ENCODE assay signal across 12 cellular contexts in the genomic region with DNA sequence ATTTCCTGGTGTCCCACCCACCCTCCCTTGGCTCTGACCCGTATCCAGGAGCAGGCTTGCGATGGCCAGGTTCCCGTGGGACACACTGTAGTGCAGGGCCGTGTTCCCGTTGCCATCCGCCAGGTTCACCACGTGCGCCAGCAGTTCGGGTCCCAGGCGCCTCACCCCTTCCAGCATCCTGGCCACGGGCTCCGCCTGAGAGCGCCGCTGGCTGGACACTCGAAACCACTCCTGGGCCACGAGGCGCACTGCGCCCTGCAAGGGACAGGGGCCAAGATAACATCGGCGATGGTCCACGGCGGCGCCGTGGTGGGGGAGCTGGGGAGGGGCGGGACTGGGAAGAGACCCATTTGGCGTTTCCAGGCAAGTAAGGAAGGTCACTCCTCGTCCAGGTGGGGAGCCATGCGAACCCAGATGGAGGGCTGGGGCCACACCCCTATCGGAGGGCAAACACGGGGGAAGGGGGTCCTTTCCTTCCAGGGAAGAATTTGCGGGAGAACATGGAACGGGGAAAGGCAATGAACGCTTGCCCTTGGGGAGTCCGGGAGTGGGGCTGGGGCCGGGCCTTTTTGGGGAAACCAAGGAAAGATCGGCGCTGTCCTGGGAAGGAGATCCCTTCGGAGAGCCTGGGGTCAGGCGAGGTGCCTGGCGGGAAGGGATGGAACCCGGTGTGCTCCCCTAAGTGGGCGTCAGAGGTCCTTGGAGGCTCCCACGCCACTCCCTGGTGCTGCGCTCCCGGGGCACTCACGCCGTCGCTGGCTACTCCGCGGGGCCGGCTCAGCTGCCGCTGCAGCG. TPM values are rescaled to one million over a fixed set of nuclear protein-coding genes. Genes with fewer than 3 reads are reported as not detected.
DNase-seq lines count a peak whose midpoint lies in the region; TF ChIP-seq lines count a peak whose summit lies in the region.
"Had no signal": no experiment of that assay in that cellular context is flagged by ENCODE, and none has a peak within 500 bp of the region (broad histone marks: within the 10 kb centered on the region; RNA-seq: fewer than 3 reads in every experiment).

No MANE protein-coding gene starts in this region.

- H3K27me3 ChIP-seq in breast epithelium (peaks cover 10 to 35% of the 10 kb centered on the region in 2 donors), hepatocyte (peaks cover 32% of the 10 kb centered on the region)

- H3K9me2 ChIP-seq in hepatocyte (replicated peaks; ENCODE audit: insufficient read depth), result no peaks in the 10 kb centered on the region

- peaks cover 7 to 8% of the 10 kb centered on the region in 2 donors for H3K4me1 ChIP-seq in breast epithelium
- H3K4me1 ChIP-seq in hepatocyte (ENCODE audit: insufficient read depth), result peaks cover 10% of the 10 kb centered on the region

- H3K4me3 Mint-ChIP-seq in MCF 10A (ENCODE audit: unreplicated experiment) (no peak overlapping the region), type B pancreatic cell (peak overlapping the region; percentile 45)
- H3K4me3 Mint-ChIP-seq: activated naive CD4-positive, alpha-beta T cell treated with anti-CD3 and anti-CD28 coated beads for 36 hours had no signal

- intact Hi-C loops in breast epithelium (cut with DNase I; ENCODE audit: low total_unique reads) (no loop called here), MCF 10A (cut with micrococcal nuclease) (no loop called here)

- peak overlapping the region; percentile 72 for H3K4me2 ChIP-seq in hepatocyte

- H3K79me2 ChIP-seq in hepatocyte, result no peaks in the 10 kb centered on the region

- 27% methylated on average over 44 of the region's 53 CpGs for WGBS in hepatocyte (ENCODE audit: low lambda C conversion rate, missing lambda C conversion rate)

- H3K9me3 Mint-ChIP-seq in MCF 10A (ENCODE audit: unreplicated experiment) (no peaks in the 10 kb centered on the region), type B pancreatic cell (no peaks in the 10 kb centered on the region)
- H3K9me3 Mint-ChIP-seq: activated naive CD4-positive, alpha-beta T cell treated with anti-CD3 and anti-CD28 coated beads for 36 hours had no signal

- H3K36me3 ChIP-seq in breast epithelium, result no peaks in the 10 kb centered on the region
- no peaks in the 10 kb centered on the region for H3K36me3 ChIP-seq in hepatocyte (replicated peaks; ENCODE audit: insufficient read depth, low read depth)
- H3K36me3 ChIP-seq: cardiac muscle cell, thoracic aorta had no signal

- no peak overlapping the region for H3K27ac Mint-ChIP-seq in MCF 10A (ENCODE audit: low read depth, unreplicated experiment)
- no peak overlapping the region for H3K27ac Mint-ChIP-seq in type B pancreatic cell
- H3K27ac Mint-ChIP-seq: activated naive CD4-positive, alpha-beta T cell treated with anti-CD3 and anti-CD28 coated beads for 36 hours had no signal

- CTCF ChIA-PET in MCF 10A (lab: Yijun Ruan, JAX), result interaction anchor here (0.9 to 2.3 kb wide), 4 partner anchors 8 to 174 kb away, joined by 3 to 12 read pairs (median 8); no protein-coding TSS in a partner anchor

- H3K27me3 Mint-ChIP-seq in MCF 10A (ENCODE audit: insufficient read depth, unreplicated experiment), result no peaks in the 10 kb centered on the region
- H3K27me3 Mint-ChIP-seq in type B pancreatic cell, result peaks cover 72% of the 10 kb centered on the region

- no peaks in the 10 kb centered on the region for H3K4me1 Mint-ChIP-seq in MCF 10A (ENCODE audit: insufficient read depth, unreplicated experiment)
- H3K4me1 Mint-ChIP-seq in type B pancreatic cell (ENCODE audit: unreplicated experiment), result no peaks in the 10 kb centered on the region

- TF ChIP-seq POLR2A in breast epithelium (IDR thresholded peaks at IDR 0.05), result no peak

- no peaks in the 10 kb centered on the region for H4K20me1 ChIP-seq in hepatocyte (ENCODE audit: insufficient read depth, poor library complexity, severe bottlenecking)

- H3K27ac ChIP-seq in breast epithelium, result no peak overlapping the region
- H3K27ac ChIP-seq in hepatocyte, result no peak overlapping the region
- H3K27ac ChIP-seq: cardiac muscle cell, thoracic aorta had no signal

- no peak for TF ChIP-seq CTCF in breast epithelium (IDR thresholded peaks at IDR 0.05)
- TF ChIP-seq CTCF in MCF 10A (IDR thresholded peaks at IDR 0.05; ENCODE audit: unreplicated experiment), result no peak
- no peak for TF ChIP-seq CTCF in hepatocyte (IDR thresholded peaks at IDR 0.05; ENCODE audit: poor library complexity)
- no peak for TF ChIP-seq CTCF in type B pancreatic cell (conservative IDR thresholded peaks at IDR 0.05)

- no peaks in the 10 kb centered on the region for H3K36me3 Mint-ChIP-seq in MCF 10A (ENCODE audit: insufficient read depth, unreplicated experiment)
- H3K36me3 Mint-ChIP-seq in type B pancreatic cell, result no peaks in the 10 kb centered on the region

- BruUV-seq in MCF 10A (replicated peaks; lab: Mats Ljungman, UMichigan), result no TSS peak

- POLR2A ChIA-PET in MCF 10A (lab: Yijun Ruan, JAX), result interaction anchor here (4.4 kb wide), 1 partner anchor 10 kb away, joined by 70 read pairs; a partner anchor contains a TSS

- no peak for DNase-seq in breast epithelium (ENCODE audit: low spot score in 2 of 2)
- DNase-seq in MCF 10A (ENCODE audit: unreplicated experiment), result no peak
- no peak for DNase-seq in hepatocyte (ENCODE audit: low spot score)
- no peak for DNase-seq in type B pancreatic cell (ENCODE audit: extremely low spot score, unreplicated experiment)
- DNase-seq in germinal center (ENCODE audit: low spot score), result no peak
- no peak for DNase-seq in stimulated activated CD4-positive, alpha-beta T cell treated with anti-CD3 and anti-CD28 coated beads, Interleukin-4, amount 100 ng/mL, for 4 hours
- DNase-seq: activated naive CD4-positive, alpha-beta T cell treated with anti-CD3 and anti-CD28 coated beads for 36 hours; hypothalamus; midbrain; NCI-H524 treated with DMSO at 0.1 percent for 48 hours had no signal

- H3K4me3 ChIP-seq in breast epithelium (peak overlapping the region in 2 of 3 donors; percentile 18 to 70), hepatocyte (no peak overlapping the region)
- H3K4me3 ChIP-seq: cardiac muscle cell, thoracic aorta had no signal

- H3K9me3 ChIP-seq in breast epithelium (no peaks in the 10 kb centered on the region), hepatocyte (ENCODE audit: low read depth) (no peaks in the 10 kb centered on the region)
- H3K9me3 ChIP-seq: thoracic aorta had no signal

- no peak overlapping the region for H2AFZ ChIP-seq in hepatocyte

RNA-seq across cellular contexts. Expression of a gene that starts 9.9 kb away (rescaled TPM):
- total RNA-seq in breast epithelium (10 to 100 TPM in 1 of 3 donors, 1 to 10 TPM in 2; 5.6 to 26.2 (median 7.8) TPM), MCF 10A (2022) (0.79 and 1.2 TPM in 2 replicates), hepatocyte (0.56 and 3.2 TPM in 2 replicates), type B pancreatic cell (ENCODE audit: low replicate concordance) (1.6 and 3.1 TPM in 2 replicates)
- polyA plus RNA-seq in hepatocyte, result 1.2 TPM in 1 of 2 replicates, not detected in the other

RNA-seq across cellular contexts. Expression of a gene that starts 11.9 kb away (rescaled TPM):
- total RNA-seq in breast epithelium, result 1,000 to 10,000 TPM in 1 of 3 donors, 100 to 1,000 TPM in 2; 676 to 1,337 (median 789) TPM
- 2,247 and 2,362 TPM in 2 replicates for total RNA-seq in MCF 10A (2022)
- 293 and 312 TPM in 2 replicates for total RNA-seq in hepatocyte
- 683 and 693 TPM in 2 replicates for polyA plus RNA-seq in hepatocyte
- total RNA-seq in type B pancreatic cell (ENCODE audit: low replicate concordance), result 1,715 and 2,131 TPM in 2 replicates

RNA-seq across cellular contexts. Expression of a gene that starts 12.0 kb away (rescaled TPM):
- total RNA-seq in breast epithelium, result 10 to 100 TPM; 23.2 to 27.5 (median 25.8) TPM
- total RNA-seq in MCF 10A (2022), result 83.2 and 91.8 TPM in 2 replicates
- 34.4 and 44.9 TPM in 2 replicates for total RNA-seq in hepatocyte
- polyA plus RNA-seq in hepatocyte, result 115 and 124 TPM in 2 replicates
- total RNA-seq in type B pancreatic cell (ENCODE audit: low replicate concordance), result 46.8 and 52.5 TPM in 2 replicates

RNA-seq across cellular contexts. Expression of a gene that starts 25.0 kb away (rescaled TPM):
- total RNA-seq in breast epithelium, result 10 to 100 TPM; 26.9 to 98.6 (median 30.9) TPM
- total RNA-seq in MCF 10A (2022), result 39.2 and 68.8 TPM in 2 replicates
- total RNA-seq in hepatocyte, result 44.5 and 53.8 TPM in 2 replicates
- 77.5 and 91.4 TPM in 2 replicates for polyA plus RNA-seq in hepatocyte
- total RNA-seq in type B pancreatic cell (ENCODE audit: low replicate concordance), result 22.7 and 52.3 TPM in 2 replicates

RNA-seq across cellular contexts. Expression of a gene that starts 30.8 kb away (rescaled TPM):
- total RNA-seq in breast epithelium (100 to 1,000 TPM in 2 of 3 donors, 10 to 100 TPM in 1; 90.9 to 186 (median 118) TPM), MCF 10A (2022) (12.6 and 32.8 TPM in 2 replicates), hepatocyte (12.0 and 14.7 TPM in 2 replicates), type B pancreatic cell (ENCODE audit: low replicate concordance) (4.2 and 4.7 TPM in 2 replicates)
- polyA plus RNA-seq in hepatocyte, result 23.4 and 26.3 TPM in 2 replicates
- total RNA-seq: activated naive CD4-positive, alpha-beta T cell treated with anti-CD3 and anti-CD28 coated beads for 36 hours had no signal
